16 cellular contexts compared by ENCODE assay signal in genomic region chrX:19805054-19805690, GRCh38.
DNase-seq lines count a peak whose midpoint lies in the region; ATAC-seq and TF ChIP-seq lines count a peak whose summit lies in the region.
"Had no signal": no experiment of that assay in that cellular context is flagged by ENCODE, and none has a peak within 500 bp of the region (broad histone marks: within the 10 kb centered on the region; RNA-seq: fewer than 3 reads in every experiment).

No MANE protein-coding gene starts in this region.

- H3K27me3 ChIP-seq in GM06990 (replicated peaks; ENCODE audit: control insufficient read depth, insufficient read depth, low read length) = no peaks in the 10 kb centered on the region
- H3K27me3 ChIP-seq: foreskin keratinocyte, neural progenitor cell had no signal

- H3K27ac Mint-ChIP-seq in activated CD8-positive, alpha-beta T cell treated with anti-CD3 and anti-CD28 coated beads, Interleukin-2, amount 10 ng/mL, durations not matched to agents 7 days and 5 days = peak overlapping the region; percentile 74
- H3K27ac Mint-ChIP-seq: neural progenitor cell had no signal

- POLR2A ChIA-PET in activated CD8-positive, alpha-beta T cell treated with anti-CD3 and anti-CD28 coated beads, Interleukin-2, amount 10 ng/mL, durations not matched to agents 7 days and 5 days (lab: Charles Lee) = no interaction called here

- peaks cover 22% of the 10 kb centered on the region for H3K36me3 Mint-ChIP-seq in activated CD8-positive, alpha-beta T cell treated with anti-CD3 and anti-CD28 coated beads, Interleukin-2, amount 10 ng/mL, durations not matched to agents 7 days and 5 days (ENCODE audit: low read depth)
- H3K36me3 Mint-ChIP-seq: neural progenitor cell had no signal

- H3K36me3 ChIP-seq in GM06990 (ENCODE audit: control insufficient read depth, insufficient read depth, low read length) = no peaks in the 10 kb centered on the region
- H3K36me3 ChIP-seq: neural progenitor cell had no signal

- ATAC-seq in activated CD8-positive, alpha-beta T cell treated with anti-CD3 and anti-CD28 coated beads, Interleukin-2, amount 10 ng/mL, durations not matched to agents 7 days and 5 days = peak; percentile 68
- no peak for ATAC-seq in GM19467 (IDR thresholded peaks at IDR 0.05; ENCODE audit: unreplicated experiment)
- ATAC-seq: foreskin keratinocyte, Panc1 had no signal

- H3K27me3 Mint-ChIP-seq in activated CD8-positive, alpha-beta T cell treated with anti-CD3 and anti-CD28 coated beads, Interleukin-2, amount 10 ng/mL, durations not matched to agents 7 days and 5 days (ENCODE audit: low read depth) = no peaks in the 10 kb centered on the region

- peaks cover 66% of the 10 kb centered on the region for H3K4me1 Mint-ChIP-seq in activated CD8-positive, alpha-beta T cell treated with anti-CD3 and anti-CD28 coated beads, Interleukin-2, amount 10 ng/mL, durations not matched to agents 7 days and 5 days (ENCODE audit: low read depth)

- no peaks in the 10 kb centered on the region for H3K9me3 Mint-ChIP-seq in activated CD8-positive, alpha-beta T cell treated with anti-CD3 and anti-CD28 coated beads, Interleukin-2, amount 10 ng/mL, durations not matched to agents 7 days and 5 days (ENCODE audit: insufficient read depth)

- TF ChIP-seq CTCF in GM06990 (IDR thresholded peaks at IDR 0.05; ENCODE audit: insufficient read depth, low read length, poor library complexity, severe bottlenecking) = no peak

- DNase-seq in Ammon's horn (ENCODE audit: low spot score) (peak; percentile 22), GM06990 (ENCODE audit: extremely low read depth, insufficient read length) (no peak), iris pigment epithelial cell (ENCODE audit: low read depth) (peak; percentile 23), NCI-H510A treated with DMSO at 0.1 percent for 48 hours (lab: John Stamatoyannopoulos, UW) (no peak), NCI-H1417 (lab: John Stamatoyannopoulos, UW) (no peak), HuH-7.5 (ENCODE audit: low spot score) (no peak)
- DNase-seq in activated CD8-positive, alpha-beta T cell treated with anti-CD3 and anti-CD28 coated beads, Interleukin-2, amount 10 ng/mL, durations not matched to agents 7 days and 5 days = no peak
- DNase-seq: activated gamma-delta T cell, COR-L47, foreskin keratinocyte, H7, NCI-H2081 had no signal

- peak overlapping the region; percentile 38 for H3K4me3 Mint-ChIP-seq in activated CD8-positive, alpha-beta T cell treated with anti-CD3 and anti-CD28 coated beads, Interleukin-2, amount 10 ng/mL, durations not matched to agents 7 days and 5 days
- H3K4me3 Mint-ChIP-seq: neural progenitor cell had no signal

- CTCF ChIA-PET in activated CD8-positive, alpha-beta T cell treated with anti-CD3 and anti-CD28 coated beads, Interleukin-2, amount 10 ng/mL, durations not matched to agents 7 days and 5 days (lab: Charles Lee) = interaction anchor here (0.9 to 1.6 kb wide), 3 partner anchors 20 to 62 kb away, joined by 3 to 8 read pairs (median 4); no protein-coding TSS in a partner anchor

- H3K4me3 ChIP-seq in GM06990 (replicated peaks; ENCODE audit: low read depth, low read length) = peak overlapping the region; percentile 8; the same call in 1 of the 2 replicates
- H3K4me3 ChIP-seq: neural progenitor cell, skin epidermis had no signal

Comparison
In these comparisons a context has a peak if more than half of its experiments do, and no peak if none do; other contexts are left out.
1. DNase-seq: peak in Ammon's horn (single experiment) and iris pigment epithelial cell (single experiment); none in GM06990 (single experiment), activated CD8-positive, alpha-beta T cell treated with anti-CD3 and anti-CD28 coated beads, Interleukin-2, amount 10 ng/mL, durations not matched to agents 7 days and 5 days (single experiment), NCI-H510A treated with DMSO at 0.1 percent for 48 hours (single experiment), NCI-H1417 (0 of 3) and HuH-7.5 (single experiment).